ENCODE assay signal across 14 cellular contexts in genomic region chr13:95740921-95741320, GRCh38.
DNase-seq lines count a peak whose midpoint lies in the region; ATAC-seq lines count a peak whose summit lies in the region.
"Had no signal": no experiment of that assay in that cellular context is flagged by ENCODE, and none has a peak within 500 bp of the region (broad histone marks: within the 10 kb centered on the region; RNA-seq: fewer than 3 reads in every experiment).

No MANE protein-coding gene starts in this region.

- H3K27me3 ChIP-seq in NT2/D1 (ENCODE audit: insufficient read depth, insufficient read length), result no peaks in the 10 kb centered on the region
- no peaks in the 10 kb centered on the region for H3K27me3 ChIP-seq in iPS-20b (ENCODE audit: insufficient read depth, low read length)
- H3K27me3 ChIP-seq: BLaER1 had no signal

- H3K27ac ChIP-seq in iPS-20b (ENCODE audit: low read length), result no peak overlapping the region
- H3K27ac ChIP-seq: BLaER1 had no signal

- H3K9me3 ChIP-seq in NT2/D1 (ENCODE audit: insufficient read depth, low read length) (peaks cover 13% of the 10 kb centered on the region; the same call in 1 of the 2 replicates), iPS-20b (ENCODE audit: insufficient read depth, low read depth, low read length) (no peaks in the 10 kb centered on the region)

- DNase-seq in GM04503 (ENCODE audit: low read depth), result peak; percentile 3
- no peak for DNase-seq in NT2/D1 (ENCODE audit: low read depth, low spot score)
- DNase-seq in stimulated activated effector memory CD8-positive, alpha-beta T cell treated with anti-CD3 and anti-CD28 coated beads, Interleukin-12 subunit alpha, Interleukin-12 subunit beta, amount 100 ng/mL, for 72 hours (ENCODE audit: low spot score in 2 of 2), result no peak
- DNase-seq in hypothalamus (lab: John Stamatoyannopoulos, UW), result no peak
- no peak for DNase-seq in T-helper 2 cell
- DNase-seq: HFFc6, NCI-H1417, NCI-H2029 treated with DMSO at 0.1 percent for 48 hours, NCI-H510A, SIG-M5 had no signal

- peaks cover 23% of the 10 kb centered on the region for H3K4me1 Mint-ChIP-seq in stimulated activated effector memory CD8-positive, alpha-beta T cell treated with anti-CD3 and anti-CD28 coated beads, Interleukin-12 subunit alpha, Interleukin-12 subunit beta, amount 100 ng/mL, for 72 hours

- no peaks in the 10 kb centered on the region for H3K4me1 ChIP-seq in NT2/D1 (ENCODE audit: insufficient read depth, insufficient read length)
- H3K4me1 ChIP-seq in iPS-20b (ENCODE audit: insufficient read depth, low read length), result no peaks in the 10 kb centered on the region

- H3K4me3 ChIP-seq in NT2/D1 (ENCODE audit: insufficient read length, low read depth), result peak overlapping the region; percentile 21
- peak overlapping the region; percentile 39; the same call in 1 of the 2 replicates for H3K4me3 ChIP-seq in iPS-20b (ENCODE audit: low read length)
- H3K4me3 ChIP-seq: BLaER1, GM12878 had no signal

- H3K9ac ChIP-seq in NT2/D1 (ENCODE audit: insufficient read length, low read depth), result no peak overlapping the region
- no peak overlapping the region for H3K9ac ChIP-seq in iPS-20b (ENCODE audit: low read depth, low read length)
- H3K9ac ChIP-seq: BLaER1 had no signal

- H3K36me3 Mint-ChIP-seq in stimulated activated effector memory CD8-positive, alpha-beta T cell treated with anti-CD3 and anti-CD28 coated beads, Interleukin-12 subunit alpha, Interleukin-12 subunit beta, amount 100 ng/mL, for 72 hours, result peaks cover 5% of the 10 kb centered on the region

- no peaks in the 10 kb centered on the region for H3K9me3 Mint-ChIP-seq in stimulated activated effector memory CD8-positive, alpha-beta T cell treated with anti-CD3 and anti-CD28 coated beads, Interleukin-12 subunit alpha, Interleukin-12 subunit beta, amount 100 ng/mL, for 72 hours

- peak overlapping the region; percentile 16 for H3K27ac Mint-ChIP-seq in stimulated activated effector memory CD8-positive, alpha-beta T cell treated with anti-CD3 and anti-CD28 coated beads, Interleukin-12 subunit alpha, Interleukin-12 subunit beta, amount 100 ng/mL, for 72 hours
- H3K27ac Mint-ChIP-seq: HFFc6 had no signal

- no peak for ATAC-seq in stimulated activated effector memory CD8-positive, alpha-beta T cell treated with anti-CD3 and anti-CD28 coated beads, Interleukin-12 subunit alpha, Interleukin-12 subunit beta, amount 100 ng/mL, for 72 hours
- ATAC-seq in GM19397 (IDR thresholded peaks at IDR 0.05; ENCODE audit: unreplicated experiment), result no peak

- H3K4me3 Mint-ChIP-seq in stimulated activated effector memory CD8-positive, alpha-beta T cell treated with anti-CD3 and anti-CD28 coated beads, Interleukin-12 subunit alpha, Interleukin-12 subunit beta, amount 100 ng/mL, for 72 hours, result no peak overlapping the region
- H3K4me3 Mint-ChIP-seq: HFFc6 had no signal

- no peaks in the 10 kb centered on the region for H3K36me3 ChIP-seq in NT2/D1 (ENCODE audit: insufficient read depth, insufficient read length, low read length)
- H3K36me3 ChIP-seq in iPS-20b (ENCODE audit: insufficient read depth, low read depth, low read length), result no peaks in the 10 kb centered on the region
